ENCODE assay signal across 11 cellular contexts in the genomic region with DNA sequence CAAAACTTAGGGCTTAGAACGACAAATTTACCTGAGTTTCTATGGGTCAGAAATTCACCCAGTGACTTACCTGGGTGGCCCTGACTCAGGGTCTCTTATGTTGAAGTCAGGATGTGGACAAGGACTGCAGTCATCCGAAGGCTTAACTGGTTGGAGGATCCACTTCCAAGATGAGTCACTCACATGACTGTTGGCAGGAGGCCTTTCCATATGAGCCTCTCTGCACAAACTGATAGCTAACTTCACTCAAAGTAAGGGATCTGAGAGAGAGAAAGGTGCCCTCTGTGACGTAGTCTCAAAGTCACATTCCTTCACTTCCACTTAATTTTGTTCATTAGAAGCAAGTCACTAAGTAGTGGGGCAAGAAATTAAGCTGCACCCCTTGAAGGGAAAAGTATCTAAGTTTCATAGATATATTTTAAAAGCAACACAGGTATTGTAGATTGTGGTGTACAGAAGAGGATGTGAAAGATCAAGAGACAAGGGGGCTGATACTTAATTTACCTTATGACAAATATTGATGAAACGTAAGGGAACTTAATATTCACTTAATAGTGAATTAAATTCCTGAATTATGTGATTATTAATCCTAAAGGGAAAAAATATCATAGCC. TPM values are rescaled to one million over a fixed set of nuclear protein-coding genes. Genes with fewer than 3 reads are reported as not detected.
DNase-seq lines count a peak whose midpoint lies in the region; ATAC-seq, FAIRE-seq and TF ChIP-seq lines count a peak whose summit lies in the region.
"Had no signal": no experiment of that assay in that cellular context is flagged by ENCODE, and none has a peak within 500 bp of the region (broad histone marks: within the 10 kb centered on the region; RNA-seq: fewer than 3 reads in every experiment).

No MANE protein-coding gene starts in this region.

- peaks cover 6% of the 10 kb centered on the region for H3K36me3 Mint-ChIP-seq in astrocyte (ENCODE audit: low read depth, unreplicated experiment)

- no peak overlapping the region for H2AFZ ChIP-seq in astrocyte (ENCODE audit: low read depth, low read length)

- TF ChIP-seq CTCF in astrocyte (IDR thresholded peaks at IDR 0.05; ENCODE audit: insufficient read depth, low read depth, low read length), result no peak
- TF ChIP-seq CTCF in transverse colon (IDR thresholded peaks at IDR 0.05), result no peak

- DNase-seq in COLO829 (ENCODE audit: low spot score) (peak; percentile 29), astrocyte (ENCODE audit: low read depth) (peak; percentile 71), kidney tubule cell (ENCODE audit: low spot score) (peak; percentile 88), NCI-H2029 (lab: John Stamatoyannopoulos, UW) (no peak), transverse colon (no peak), NCI-H2029 treated with DMSO at 0.1 percent for 48 hours (lab: John Stamatoyannopoulos, UW) (no peak)
- DNase-seq: activated naive CD4-positive, alpha-beta T cell treated with anti-CD3 and anti-CD28 coated beads for 36 hours; stimulated activated CD4-positive, alpha-beta T cell treated with anti-CD3 and anti-CD28 coated beads, Interleukin-1b, Interleukin-23, amount 100 ng/mL, for 48 hours had no signal

- H3K9me3 Mint-ChIP-seq in astrocyte (ENCODE audit: unreplicated experiment), result no peaks in the 10 kb centered on the region
- H3K9me3 Mint-ChIP-seq: activated naive CD4-positive, alpha-beta T cell treated with anti-CD3 and anti-CD28 coated beads for 36 hours; T-helper 1 cell treated with Interleukin-12 subunit alpha and Interleukin-12 subunit beta and Interleukin-4 antibody, amounts not matched to agents 30 μg/mL and 1 μg/mL, for 36 hours had no signal

- TF ChIP-seq POLR2A in transverse colon (IDR thresholded peaks at IDR 0.05), result no peak

- H3K79me2 ChIP-seq in astrocyte (ENCODE audit: insufficient read depth, low read length), result no peaks in the 10 kb centered on the region

- H3K27ac ChIP-seq in astrocyte (ENCODE audit: low read depth, low read length) (no peak overlapping the region), transverse colon (no peak overlapping the region)

- H3K9ac ChIP-seq in astrocyte (ENCODE audit: low read length), result no peak overlapping the region

- peaks cover 10% of the 10 kb centered on the region for H3K4me1 Mint-ChIP-seq in astrocyte (ENCODE audit: low read depth, unreplicated experiment)

- ATAC-seq in HG02870 (IDR thresholded peaks at IDR 0.05; ENCODE audit: unreplicated experiment), result peak; percentile 58
- ATAC-seq in HG02571 (IDR thresholded peaks at IDR 0.05; ENCODE audit: unreplicated experiment), result no peak

- peaks cover 3% of the 10 kb centered on the region for H4K20me1 ChIP-seq in astrocyte (ENCODE audit: insufficient read depth, low read length)

- 83 to 85% methylated on average over 4 of the region's 4 CpGs for WGBS in transverse colon (ENCODE audit: low coverage in 1 of 2), 2 donors

- no peak overlapping the region for H3K4me2 ChIP-seq in astrocyte (ENCODE audit: low read length)

- in situ Hi-C loops in transverse colon (cut with MboI; ENCODE audit: low pct_ligation_motif_present in 1 of 4, low pct_unique_long_range_greater_than_20kb in 1 of 4, low sequenced_read_pairs in 3 of 4), result no loop called here

- intact Hi-C loops in transverse colon (cut with DNase I; ENCODE audit: low total_unique reads), result no loop called here

- no peak overlapping the region for H3K4me3 Mint-ChIP-seq in astrocyte (ENCODE audit: unreplicated experiment)
- H3K4me3 Mint-ChIP-seq: activated naive CD4-positive, alpha-beta T cell treated with anti-CD3 and anti-CD28 coated beads for 36 hours; T-helper 1 cell treated with Interleukin-12 subunit alpha and Interleukin-12 subunit beta and Interleukin-4 antibody, amounts not matched to agents 30 μg/mL and 1 μg/mL, for 36 hours had no signal

- FAIRE-seq in astrocyte (lab: Jason Lieb, UNC), result peak; percentile 84

- H3K27me3 ChIP-seq in astrocyte (ENCODE audit: insufficient read depth, low read length), result no peaks in the 10 kb centered on the region
- H3K27me3 ChIP-seq in transverse colon, result no peaks in the 10 kb centered on the region

- H3K4me3 ChIP-seq in astrocyte (ENCODE audit: insufficient read depth, low read depth, low read length) (no peak overlapping the region), transverse colon (no peak overlapping the region)

- H3K27ac Mint-ChIP-seq in astrocyte (ENCODE audit: unreplicated experiment), result peak overlapping the region; percentile 35
- H3K27ac Mint-ChIP-seq: activated naive CD4-positive, alpha-beta T cell treated with anti-CD3 and anti-CD28 coated beads for 36 hours; T-helper 1 cell treated with Interleukin-12 subunit alpha and Interleukin-12 subunit beta and Interleukin-4 antibody, amounts not matched to agents 30 μg/mL and 1 μg/mL, for 36 hours had no signal

- H3K4me1 ChIP-seq in astrocyte (ENCODE audit: insufficient read depth, low read length) (no peaks in the 10 kb centered on the region), transverse colon (no peaks in the 10 kb centered on the region)

- TF ChIP-seq EP300 in transverse colon (IDR thresholded peaks at IDR 0.05; ENCODE audit: low read depth), result no peak

- H3K27me3 Mint-ChIP-seq in astrocyte (ENCODE audit: low read depth, unreplicated experiment), result no peaks in the 10 kb centered on the region

- H3K36me3 ChIP-seq in astrocyte (ENCODE audit: insufficient read depth, low read length), result peaks cover 9% of the 10 kb centered on the region
- H3K36me3 ChIP-seq in transverse colon, result peaks cover 0 to 34% (median 6%) of the 10 kb centered on the region in 4 donors

- H3K9me3 ChIP-seq in astrocyte (ENCODE audit: insufficient read depth, low read depth, low read length) (no peaks in the 10 kb centered on the region), transverse colon (no peaks in the 10 kb centered on the region)

RNA-seq across cellular contexts. Expression of a gene that starts 48.4 kb away (rescaled TPM):
- total RNA-seq in astrocyte (55.7 and 61.2 TPM in 2 replicates), transverse colon (100 to 1,000 TPM in 1 of 4 donors, 10 to 100 TPM in 3; 35.0 to 107 (median 58.0) TPM)

Comparison
In these comparisons a context has a peak if more than half of its experiments do, and no peak if none do; other contexts are left out.
1. DNase-seq: peak in COLO829 (single experiment), astrocyte (single experiment) and kidney tubule cell (single experiment); none in NCI-H2029 (single experiment), transverse colon (single experiment) and NCI-H2029 treated with DMSO at 0.1 percent for 48 hours (single experiment).